ENCODE assay signal across 14 cellular contexts in genomic region chr1:7967206-7967605, GRCh38. TPM values are rescaled to one million over a fixed set of nuclear protein-coding genes. Genes with fewer than 3 reads are reported as not detected.
DNase-seq lines count a peak whose midpoint lies in the region; ATAC-seq and TF ChIP-seq lines count a peak whose summit lies in the region.
"Had no signal": no experiment of that assay in that cellular context is flagged by ENCODE, and none has a peak within 500 bp of the region (broad histone marks: within the 10 kb centered on the region; RNA-seq: fewer than 3 reads in every experiment).

No MANE protein-coding gene starts in this region.

- ATAC-seq in activated naive CD8-positive, alpha-beta T cell treated with anti-CD3 and anti-CD28 coated beads, Interleukin-2, amount 10 ng/mL, durations not matched to agents 7 days and 5 days (ENCODE audit: low read depth), result no peak
- no peak for ATAC-seq in stimulated activated memory B cell treated with anti-CD40 and anti-IgM and Interleukin-4, amounts not matched to agents 10 μg/mL and 1 μg/mL and 100 μg/mL, for 72 hours
- no peak for ATAC-seq in heart right ventricle
- ATAC-seq: lower lobe of right lung, right cardiac atrium had no signal

- H3K4me3 Mint-ChIP-seq in activated naive CD4-positive, alpha-beta T cell treated with anti-CD3 and anti-CD28 coated beads, Interleukin-2, amount 50 U/mL, for 24 hours, result peak overlapping the region; percentile 65
- H3K4me3 Mint-ChIP-seq in activated naive CD4-positive, alpha-beta T cell treated with anti-CD3 and anti-CD28 coated beads, Interleukin-2, amount 10 ng/mL, durations not matched to agents 7 days and 5 days, result no peak overlapping the region
- H3K4me3 Mint-ChIP-seq in activated naive CD8-positive, alpha-beta T cell treated with anti-CD3 and anti-CD28 coated beads, Interleukin-2, amount 10 ng/mL, durations not matched to agents 7 days and 5 days, result no peak overlapping the region
- H3K4me3 Mint-ChIP-seq in stimulated activated memory B cell treated with anti-CD40 and anti-IgM and Interleukin-4, amounts not matched to agents 10 μg/mL and 1 μg/mL and 100 μg/mL, for 72 hours, result no peak overlapping the region

- intact Hi-C loops in heart right ventricle (cut with DNase I), result no loop called here

- no peaks in the 10 kb centered on the region for H3K27me3 ChIP-seq in heart right ventricle
- no peaks in the 10 kb centered on the region for H3K27me3 ChIP-seq in right atrium auricular region

- H3K4me1 ChIP-seq in heart right ventricle (peaks cover 3 to 46% (median 38%) of the 10 kb centered on the region in 9 donors), right atrium auricular region (peaks cover 0 to 33% of the 10 kb centered on the region in 2 donors)

- H3K27ac ChIP-seq in heart right ventricle, result no peak overlapping the region
- no peak overlapping the region for H3K27ac ChIP-seq in right atrium auricular region
- H3K27ac ChIP-seq: lower lobe of right lung had no signal

- H3K4me1 Mint-ChIP-seq in activated naive CD4-positive, alpha-beta T cell treated with anti-CD3 and anti-CD28 coated beads, Interleukin-2, amount 50 U/mL, for 24 hours, result peaks cover 60% of the 10 kb centered on the region
- H3K4me1 Mint-ChIP-seq in activated naive CD4-positive, alpha-beta T cell treated with anti-CD3 and anti-CD28 coated beads, Interleukin-2, amount 10 ng/mL, durations not matched to agents 7 days and 5 days, result peaks cover 48% of the 10 kb centered on the region
- peaks cover 26% of the 10 kb centered on the region for H3K4me1 Mint-ChIP-seq in activated naive CD8-positive, alpha-beta T cell treated with anti-CD3 and anti-CD28 coated beads, Interleukin-2, amount 10 ng/mL, durations not matched to agents 7 days and 5 days
- peaks cover 29% of the 10 kb centered on the region for H3K4me1 Mint-ChIP-seq in stimulated activated memory B cell treated with anti-CD40 and anti-IgM and Interleukin-4, amounts not matched to agents 10 μg/mL and 1 μg/mL and 100 μg/mL, for 72 hours

- H3K4me3 ChIP-seq in heart right ventricle (no peak overlapping the region), right atrium auricular region (no peak overlapping the region)
- H3K4me3 ChIP-seq: lower lobe of right lung had no signal

- no peak for DNase-seq in activated naive CD4-positive, alpha-beta T cell treated with anti-CD3 and anti-CD28 coated beads, Interleukin-2, amount 10 ng/mL, durations not matched to agents 7 days and 5 days
- peak; percentile 86 for DNase-seq in NCI-H2171 (lab: John Stamatoyannopoulos, UW)
- DNase-seq in activated naive CD8-positive, alpha-beta T cell treated with anti-CD3 and anti-CD28 coated beads, Interleukin-2, amount 10 ng/mL, durations not matched to agents 7 days and 5 days, result no peak
- no peak for DNase-seq in SKM-1 (lab: John Stamatoyannopoulos, UW; ENCODE audit: unreplicated experiment)
- DNase-seq in heart right ventricle, result no peak
- no peak for DNase-seq in right atrium auricular region (ENCODE audit: low spot score)
- DNase-seq: activated T-cell treated with anti-CD3 and anti-CD28 coated beads, Interleukin-2, amount 50 U/mL, for 1 hour; foreskin melanocyte; lower lobe of right lung; right cardiac atrium had no signal

- peaks cover 20% of the 10 kb centered on the region for H3K36me3 Mint-ChIP-seq in activated naive CD4-positive, alpha-beta T cell treated with anti-CD3 and anti-CD28 coated beads, Interleukin-2, amount 50 U/mL, for 24 hours
- peaks cover 69% of the 10 kb centered on the region for H3K36me3 Mint-ChIP-seq in activated naive CD4-positive, alpha-beta T cell treated with anti-CD3 and anti-CD28 coated beads, Interleukin-2, amount 10 ng/mL, durations not matched to agents 7 days and 5 days
- peaks cover 55% of the 10 kb centered on the region for H3K36me3 Mint-ChIP-seq in activated naive CD8-positive, alpha-beta T cell treated with anti-CD3 and anti-CD28 coated beads, Interleukin-2, amount 10 ng/mL, durations not matched to agents 7 days and 5 days
- peaks cover 64% of the 10 kb centered on the region for H3K36me3 Mint-ChIP-seq in stimulated activated memory B cell treated with anti-CD40 and anti-IgM and Interleukin-4, amounts not matched to agents 10 μg/mL and 1 μg/mL and 100 μg/mL, for 72 hours

- CTCF ChIA-PET in activated naive CD4-positive, alpha-beta T cell treated with anti-CD3 and anti-CD28 coated beads, Interleukin-2, amount 10 ng/mL, durations not matched to agents 7 days and 5 days (lab: Charles Lee), result interaction anchor here (2.0 kb wide), 1 partner anchor 48 kb away, joined by 4 read pairs; no protein-coding TSS in a partner anchor

- WGBS in heart right ventricle, 2 donors, result 57 to 69% methylated on average over 2 of the region's 2 CpGs

- TF ChIP-seq CTCF in heart right ventricle (IDR thresholded peaks at IDR 0.05) (no peak), right atrium auricular region (IDR thresholded peaks at IDR 0.05) (no peak)

- H3K36me3 ChIP-seq in heart right ventricle (peaks cover 0 to 95% (median 61%) of the 10 kb centered on the region in 9 donors), right atrium auricular region (peaks cover 74% of the 10 kb centered on the region)

- no peaks in the 10 kb centered on the region for H3K27me3 Mint-ChIP-seq in activated naive CD4-positive, alpha-beta T cell treated with anti-CD3 and anti-CD28 coated beads, Interleukin-2, amount 50 U/mL, for 24 hours
- no peaks in the 10 kb centered on the region for H3K27me3 Mint-ChIP-seq in activated naive CD4-positive, alpha-beta T cell treated with anti-CD3 and anti-CD28 coated beads, Interleukin-2, amount 10 ng/mL, durations not matched to agents 7 days and 5 days
- H3K27me3 Mint-ChIP-seq in activated naive CD8-positive, alpha-beta T cell treated with anti-CD3 and anti-CD28 coated beads, Interleukin-2, amount 10 ng/mL, durations not matched to agents 7 days and 5 days, result no peaks in the 10 kb centered on the region
- no peaks in the 10 kb centered on the region for H3K27me3 Mint-ChIP-seq in stimulated activated memory B cell treated with anti-CD40 and anti-IgM and Interleukin-4, amounts not matched to agents 10 μg/mL and 1 μg/mL and 100 μg/mL, for 72 hours

- peak overlapping the region; percentile 33 for H3K27ac Mint-ChIP-seq in activated naive CD4-positive, alpha-beta T cell treated with anti-CD3 and anti-CD28 coated beads, Interleukin-2, amount 50 U/mL, for 24 hours
- no peak overlapping the region for H3K27ac Mint-ChIP-seq in activated naive CD4-positive, alpha-beta T cell treated with anti-CD3 and anti-CD28 coated beads, Interleukin-2, amount 10 ng/mL, durations not matched to agents 7 days and 5 days
- peak overlapping the region; percentile 48 for H3K27ac Mint-ChIP-seq in activated naive CD8-positive, alpha-beta T cell treated with anti-CD3 and anti-CD28 coated beads, Interleukin-2, amount 10 ng/mL, durations not matched to agents 7 days and 5 days
- H3K27ac Mint-ChIP-seq in stimulated activated memory B cell treated with anti-CD40 and anti-IgM and Interleukin-4, amounts not matched to agents 10 μg/mL and 1 μg/mL and 100 μg/mL, for 72 hours, result peak overlapping the region; percentile 24

- no peaks in the 10 kb centered on the region for H3K9me3 ChIP-seq in heart right ventricle
- no peaks in the 10 kb centered on the region for H3K9me3 ChIP-seq in right atrium auricular region
- H3K9me3 ChIP-seq: lower lobe of right lung had no signal

- H3K9me3 Mint-ChIP-seq in activated naive CD4-positive, alpha-beta T cell treated with anti-CD3 and anti-CD28 coated beads, Interleukin-2, amount 50 U/mL, for 24 hours, result no peaks in the 10 kb centered on the region
- no peaks in the 10 kb centered on the region for H3K9me3 Mint-ChIP-seq in activated naive CD4-positive, alpha-beta T cell treated with anti-CD3 and anti-CD28 coated beads, Interleukin-2, amount 10 ng/mL, durations not matched to agents 7 days and 5 days
- no peaks in the 10 kb centered on the region for H3K9me3 Mint-ChIP-seq in activated naive CD8-positive, alpha-beta T cell treated with anti-CD3 and anti-CD28 coated beads, Interleukin-2, amount 10 ng/mL, durations not matched to agents 7 days and 5 days
- H3K9me3 Mint-ChIP-seq in stimulated activated memory B cell treated with anti-CD40 and anti-IgM and Interleukin-4, amounts not matched to agents 10 μg/mL and 1 μg/mL and 100 μg/mL, for 72 hours, result no peaks in the 10 kb centered on the region

- POLR2A ChIA-PET in activated naive CD8-positive, alpha-beta T cell treated with anti-CD3 and anti-CD28 coated beads, Interleukin-2, amount 10 ng/mL, durations not matched to agents 7 days and 5 days (lab: Charles Lee), result no interaction called here

RNA-seq across cellular contexts. Expression of gene PARK7, which starts 5.7 kb away (rescaled TPM):
- total RNA-seq in activated naive CD8-positive, alpha-beta T cell treated with anti-CD3 and anti-CD28 coated beads, Interleukin-2, amount 10 ng/mL, durations not matched to agents 7 days and 5 days, result 100 to 1,000 TPM; 209 to 230 TPM
- total RNA-seq in heart right ventricle (100 to 1,000 TPM; 329 to 411 (median 353) TPM), right atrium auricular region (100 to 1,000 TPM; 206 to 266 TPM)
- polyA plus RNA-seq in heart right ventricle, result 100 to 1,000 TPM; 322 to 462 TPM

RNA-seq across cellular contexts. Expression of gene TNFRSF9, which starts 26.6 kb away (rescaled TPM):
- total RNA-seq in activated naive CD8-positive, alpha-beta T cell treated with anti-CD3 and anti-CD28 coated beads, Interleukin-2, amount 10 ng/mL, durations not matched to agents 7 days and 5 days, result 1 to 10 TPM; 2.7 to 3.2 TPM
- total RNA-seq in heart right ventricle, result 1 to 10 TPM in 1 of 10 donors, under 1 TPM in 3, not detected in 6; 0.04 to 3.1 (median 0.11) TPM
- polyA plus RNA-seq in heart right ventricle, result under 1 TPM in 1 of 2 donors, not detected in 1; 0.03 TPM
- total RNA-seq in right atrium auricular region, result not detected
- total RNA-seq: HT-29, right cardiac atrium had no signal
- polyA plus RNA-seq: neural cell had no signal

RNA-seq across cellular contexts. Expression of gene ERRFI1, which starts 58.9 kb away (rescaled TPM):
- total RNA-seq in activated naive CD8-positive, alpha-beta T cell treated with anti-CD3 and anti-CD28 coated beads, Interleukin-2, amount 10 ng/mL, durations not matched to agents 7 days and 5 days, result 1 to 10 TPM in 1 of 2 experiments, under 1 TPM in 1; 0.94 to 1.4 TPM
- total RNA-seq in heart right ventricle (10 to 100 TPM in 5 of 10 donors, 1 to 10 TPM in 5; 5.8 to 15.9 (median 10.0) TPM), right atrium auricular region (10 to 100 TPM; 33.0 to 34.5 TPM)
- 10 to 100 TPM in 1 of 2 donors, 1 to 10 TPM in 1; 6.5 to 17.5 TPM for polyA plus RNA-seq in heart right ventricle
